ENCODE assay signal across 16 cellular contexts in the genomic region with DNA sequence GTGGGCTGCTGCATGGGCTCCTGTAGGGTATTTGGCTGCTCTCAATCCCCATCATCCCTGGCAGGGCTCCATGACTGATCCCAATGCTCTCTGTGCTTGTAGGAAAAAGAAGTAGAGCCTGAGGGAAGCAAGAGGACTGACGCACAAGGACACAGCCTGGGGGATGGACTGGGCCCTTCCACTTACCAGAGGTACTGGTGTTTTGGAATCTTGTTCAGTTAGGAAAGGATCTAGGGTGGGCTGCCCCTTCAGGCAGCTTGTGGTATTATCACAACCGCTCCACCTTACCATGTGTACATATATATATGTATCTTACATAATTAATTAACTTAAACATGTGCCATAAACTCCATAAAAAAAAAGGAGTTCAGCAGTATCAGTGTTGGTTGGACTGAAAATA. TPM values are rescaled to one million over a fixed set of nuclear protein-coding genes. Genes with fewer than 3 reads are reported as not detected.
DNase-seq lines count a peak whose midpoint lies in the region; ATAC-seq and TF ChIP-seq lines count a peak whose summit lies in the region.
"Had no signal": no experiment of that assay in that cellular context is flagged by ENCODE, and none has a peak within 500 bp of the region (broad histone marks: within the 10 kb centered on the region; RNA-seq: fewer than 3 reads in every experiment).

No MANE protein-coding gene starts in this region.

- H3K27me3 ChIP-seq in GM06990 (replicated peaks; ENCODE audit: control insufficient read depth, insufficient read depth, low read length) (no peaks in the 10 kb centered on the region), Loucy (ENCODE audit: insufficient read depth, low read length, poor library complexity, severe bottlenecking) (no peaks in the 10 kb centered on the region)

- ATAC-seq in GM18498 (IDR thresholded peaks at IDR 0.05; ENCODE audit: unreplicated experiment), result no peak
- no peak for ATAC-seq in HG02885 (IDR thresholded peaks at IDR 0.05; ENCODE audit: poor library complexity, unreplicated experiment)
- ATAC-seq: effector memory CD8-positive, alpha-beta T cell; naive thymus-derived CD4-positive, alpha-beta T cell had no signal

- peaks cover 5% of the 10 kb centered on the region for H3K4me1 ChIP-seq in Loucy (ENCODE audit: insufficient read depth, low read length, poor library complexity, severe bottlenecking)

- no peak overlapping the region for H3K4me2 ChIP-seq in Loucy (ENCODE audit: low read depth, low read length, poor library complexity, severe bottlenecking)

- no peak overlapping the region for H3K27ac Mint-ChIP-seq in neural crest cell (ENCODE audit: unreplicated experiment)
- H3K27ac Mint-ChIP-seq: activated CD4-positive, alpha-beta T cell treated with anti-CD3 and anti-CD28 coated beads, Interleukin-2, amount 10 ng/mL, durations not matched to agents 7 days and 5 days; activated naive CD8-positive, alpha-beta T cell treated with anti-CD3 and anti-CD28 coated beads for 36 hours; effector memory CD8-positive, alpha-beta T cell; naive thymus-derived CD4-positive, alpha-beta T cell had no signal

- no peaks in the 10 kb centered on the region for H3K79me2 ChIP-seq in Loucy (ENCODE audit: insufficient read depth, low read length)

- H3K4me3 ChIP-seq in GM06990 (replicated peaks; ENCODE audit: low read depth, low read length) (no peak overlapping the region), Loucy (ENCODE audit: low read length, poor library complexity, severe bottlenecking) (no peak overlapping the region), choroid plexus epithelial cell (ENCODE audit: low read depth, low read length) (no peak overlapping the region)
- H3K4me3 ChIP-seq: SK-N-MC had no signal

- H3K36me3 ChIP-seq in GM06990 (ENCODE audit: control insufficient read depth, insufficient read depth, low read length) (no peaks in the 10 kb centered on the region), Loucy (ENCODE audit: insufficient read depth, low read length) (no peaks in the 10 kb centered on the region)

- H3K36me3 Mint-ChIP-seq in neural crest cell (ENCODE audit: low read depth), result no peaks in the 10 kb centered on the region

- DNase-seq in GM06990 (ENCODE audit: extremely low read depth, insufficient read length) (no peak), choroid plexus epithelial cell (ENCODE audit: low read depth) (peak; percentile 6), neural crest cell (ENCODE audit: low read depth, low spot score) (no peak), epidermal melanocyte (ENCODE audit: insufficient read length, low spot score) (no peak), kidney glomerular epithelial cell (lab: John Stamatoyannopoulos, UW) (no peak)
- DNase-seq: activated CD4-positive, alpha-beta T cell treated with anti-CD3 and anti-CD28 coated beads, Interleukin-2, amount 10 ng/mL, durations not matched to agents 7 days and 5 days; activated naive CD8-positive, alpha-beta T cell treated with anti-CD3 and anti-CD28 coated beads for 36 hours; effector memory CD8-positive, alpha-beta T cell; GF-D8; naive thymus-derived CD4-positive, alpha-beta T cell; NCI-H446 had no signal

- H3K4me1 Mint-ChIP-seq in neural crest cell, result no peaks in the 10 kb centered on the region
- H3K4me1 Mint-ChIP-seq: activated CD4-positive, alpha-beta T cell treated with anti-CD3 and anti-CD28 coated beads, Interleukin-2, amount 10 ng/mL, durations not matched to agents 7 days and 5 days; activated naive CD8-positive, alpha-beta T cell treated with anti-CD3 and anti-CD28 coated beads for 36 hours; naive thymus-derived CD4-positive, alpha-beta T cell had no signal

- H3K9ac ChIP-seq in Loucy (ENCODE audit: low read depth, low read length, poor library complexity, severe bottlenecking), result no peak overlapping the region

- TF ChIP-seq CTCF in GM06990 (IDR thresholded peaks at IDR 0.05; ENCODE audit: insufficient read depth, low read length, poor library complexity, severe bottlenecking) (peak; percentile 41), Loucy (conservative IDR thresholded peaks at IDR 0.05; ENCODE audit: low read length) (peak; percentile 58), choroid plexus epithelial cell (conservative IDR thresholded peaks at IDR 0.05; ENCODE audit: low read depth, low read length) (peak; percentile 38), neural crest cell (conservative IDR thresholded peaks at IDR 0.05) (peak; percentile 57)

- no peak overlapping the region for H3K4me3 Mint-ChIP-seq in neural crest cell
- H3K4me3 Mint-ChIP-seq: activated CD4-positive, alpha-beta T cell treated with anti-CD3 and anti-CD28 coated beads, Interleukin-2, amount 10 ng/mL, durations not matched to agents 7 days and 5 days; activated naive CD8-positive, alpha-beta T cell treated with anti-CD3 and anti-CD28 coated beads for 36 hours; effector memory CD8-positive, alpha-beta T cell; naive thymus-derived CD4-positive, alpha-beta T cell had no signal

- H3K9me3 Mint-ChIP-seq in neural crest cell, result no peaks in the 10 kb centered on the region
- H3K9me3 Mint-ChIP-seq: activated CD4-positive, alpha-beta T cell treated with anti-CD3 and anti-CD28 coated beads, Interleukin-2, amount 10 ng/mL, durations not matched to agents 7 days and 5 days; activated naive CD8-positive, alpha-beta T cell treated with anti-CD3 and anti-CD28 coated beads for 36 hours; effector memory CD8-positive, alpha-beta T cell had no signal

- H3K9me3 ChIP-seq in Loucy (ENCODE audit: insufficient read depth, low read depth, low read length), result no peaks in the 10 kb centered on the region

- H4K20me1 ChIP-seq in Loucy (ENCODE audit: insufficient read depth, low read length, poor library complexity, severe bottlenecking), result no peaks in the 10 kb centered on the region

- H3F3A ChIP-seq in Loucy (ENCODE audit: low read depth), result no peaks in the 10 kb centered on the region

- H2AFZ ChIP-seq in Loucy (ENCODE audit: low read length), result no peak overlapping the region

- H3K9me2 ChIP-seq in Loucy (replicated peaks; ENCODE audit: low read depth, low read length), result no peaks in the 10 kb centered on the region

- no peaks in the 10 kb centered on the region for H3K27me3 Mint-ChIP-seq in neural crest cell (ENCODE audit: low read depth)
- H3K27me3 Mint-ChIP-seq: activated CD4-positive, alpha-beta T cell treated with anti-CD3 and anti-CD28 coated beads, Interleukin-2, amount 10 ng/mL, durations not matched to agents 7 days and 5 days; activated naive CD8-positive, alpha-beta T cell treated with anti-CD3 and anti-CD28 coated beads for 36 hours had no signal

RNA-seq across cellular contexts. Expression of gene SLC28A2, which starts 1.3 kb away (rescaled TPM):
- total RNA-seq in neural crest cell, result not detected in 2 replicates
- total RNA-seq: activated CD4-positive, alpha-beta T cell treated with anti-CD3 and anti-CD28 coated beads, Interleukin-2, amount 10 ng/mL, durations not matched to agents 7 days and 5 days; activated naive CD8-positive, alpha-beta T cell treated with anti-CD3 and anti-CD28 coated beads for 36 hours; LHCN-M2; naive thymus-derived CD4-positive, alpha-beta T cell had no signal
